ENCODE assay signal across 27 cellular contexts in genomic region chr13:95206116-95206515, GRCh38.
"Had no signal": no experiment of that assay in that cellular context is flagged by ENCODE, and none has a peak within 500 bp of the region (broad histone marks: within the 10 kb centered on the region; RNA-seq: fewer than 3 reads in every experiment).

No MANE protein-coding gene starts in this region.

- H3K27ac ChIP-seq: neural progenitor cell, ovary, psoas muscle, right lobe of liver, sigmoid colon, stomach, thoracic aorta, thyroid gland, tibial nerve, upper lobe of left lung had no signal

- H3K4me2 ChIP-seq: neural progenitor cell had no signal

- H2AFZ ChIP-seq: neural progenitor cell had no signal

- H3K4me1 ChIP-seq: neural progenitor cell, psoas muscle, right lobe of liver, sigmoid colon, stomach, tibial nerve, upper lobe of left lung had no signal

- H3K4me3 Mint-ChIP-seq: naive thymus-derived CD4-positive, alpha-beta T cell; natural killer cell; nephron; neural progenitor cell; stimulated activated effector memory CD8-positive, alpha-beta T cell treated with anti-CD3 and anti-CD28 coated beads, Interleukin-12 subunit alpha, Interleukin-12 subunit beta, amount 100 ng/mL, for 72 hours; stimulated activated naive B cell treated with anti-CD40 and anti-IgM and Interleukin-4, amounts not matched to agents 10 μg/mL and 1 μg/mL and 100 μg/mL, for 72 hours; stimulated activated naive CD8-positive, alpha-beta T cell treated with anti-CD3 and anti-CD28 coated beads, Interleukin-15, Interleukin-2, amounts not matched to agents 100 ng/mL and 50 ng/mL, for 24 hours had no signal

- H3K27me3 ChIP-seq: neural progenitor cell, ovary, right lobe of liver, sigmoid colon, stomach, thyroid gland, tibial nerve, upper lobe of left lung had no signal

- H3K9me3 Mint-ChIP-seq: naive thymus-derived CD4-positive, alpha-beta T cell; natural killer cell; nephron; neural progenitor cell; stimulated activated effector memory CD8-positive, alpha-beta T cell treated with anti-CD3 and anti-CD28 coated beads, Interleukin-12 subunit alpha, Interleukin-12 subunit beta, amount 100 ng/mL, for 72 hours; stimulated activated naive B cell treated with anti-CD40 and anti-IgM and Interleukin-4, amounts not matched to agents 10 μg/mL and 1 μg/mL and 100 μg/mL, for 72 hours; stimulated activated naive CD8-positive, alpha-beta T cell treated with anti-CD3 and anti-CD28 coated beads, Interleukin-15, Interleukin-2, amounts not matched to agents 100 ng/mL and 50 ng/mL, for 24 hours had no signal

- H3K4me1 Mint-ChIP-seq: natural killer cell; nephron; stimulated activated effector memory CD8-positive, alpha-beta T cell treated with anti-CD3 and anti-CD28 coated beads, Interleukin-12 subunit alpha, Interleukin-12 subunit beta, amount 100 ng/mL, for 72 hours had no signal

- H3K27me3 Mint-ChIP-seq: naive thymus-derived CD4-positive, alpha-beta T cell; progenitor cell of endocrine pancreas; stimulated activated naive B cell treated with anti-CD40 and anti-IgM and Interleukin-4, amounts not matched to agents 10 μg/mL and 1 μg/mL and 100 μg/mL, for 72 hours; stimulated activated naive CD8-positive, alpha-beta T cell treated with anti-CD3 and anti-CD28 coated beads, Interleukin-15, Interleukin-2, amounts not matched to agents 100 ng/mL and 50 ng/mL, for 24 hours had no signal

- H3K9me3 ChIP-seq: ovary, psoas muscle, right lobe of liver, sigmoid colon, stomach, thoracic aorta, thyroid gland, tibial nerve, upper lobe of left lung had no signal

- H3K4me3 ChIP-seq: neural progenitor cell, ovary, psoas muscle, right lobe of liver, sigmoid colon, stomach, thoracic aorta, thyroid gland, tibial nerve, upper lobe of left lung had no signal

- H3K27ac Mint-ChIP-seq: natural killer cell; nephron; neural progenitor cell; progenitor cell of endocrine pancreas; stimulated activated effector memory CD8-positive, alpha-beta T cell treated with anti-CD3 and anti-CD28 coated beads, Interleukin-12 subunit alpha, Interleukin-12 subunit beta, amount 100 ng/mL, for 72 hours; stimulated activated naive B cell treated with anti-CD40 and anti-IgM and Interleukin-4, amounts not matched to agents 10 μg/mL and 1 μg/mL and 100 μg/mL, for 72 hours; stimulated activated naive CD8-positive, alpha-beta T cell treated with anti-CD3 and anti-CD28 coated beads, Interleukin-15, Interleukin-2, amounts not matched to agents 100 ng/mL and 50 ng/mL, for 24 hours had no signal

- DNase-seq: naive thymus-derived CD4-positive, alpha-beta T cell; natural killer cell; occipital lobe; ovary; posterior cingulate gyrus; psoas muscle; right cardiac atrium; right lobe of liver; sigmoid colon; small intestine; stimulated activated CD4-positive, alpha-beta T cell treated with anti-CD3 and anti-CD28 coated beads, Interleukin-15, amount 100 ng/mL, for 24 hours; stimulated activated CD4-positive, alpha-beta T cell treated with anti-CD3 and anti-CD28 coated beads, Interleukin-2, amount 100 ng/mL, for 24 hours; stimulated activated CD4-positive, alpha-beta T cell treated with anti-CD3 and anti-CD28 coated beads, Interleukin-2, amount 100 ng/mL, for 48 hours; stimulated activated CD4-positive, alpha-beta T cell treated with anti-CD3 and anti-CD28 coated beads, Interleukin-4, amount 100 ng/mL, for 24 hours; stimulated activated naive B cell treated with anti-CD40 and anti-IgM and Interleukin-4, amounts not matched to agents 10 μg/mL and 1 μg/mL and 100 μg/mL, for 72 hours; stimulated activated naive CD4-positive, alpha-beta T cell treated with Interleukin-2 at 50 U/mL for 16 hours; stomach; thyroid gland; trophoblast cell; upper lobe of left lung had no signal

- ATAC-seq: naive thymus-derived CD4-positive, alpha-beta T cell; natural killer cell; psoas muscle; right cardiac atrium; right lobe of liver; stimulated activated effector memory CD8-positive, alpha-beta T cell treated with anti-CD3 and anti-CD28 coated beads, Interleukin-12 subunit alpha, Interleukin-12 subunit beta, amount 100 ng/mL, for 72 hours; stimulated activated naive B cell treated with anti-CD40 and anti-IgM and Interleukin-4, amounts not matched to agents 10 μg/mL and 1 μg/mL and 100 μg/mL, for 72 hours had no signal

- H3K36me3 ChIP-seq: neural progenitor cell, ovary, right lobe of liver, thoracic aorta, thyroid gland had no signal

- H3K9ac ChIP-seq: neural progenitor cell had no signal
